Comparison of ENCODE assay signal across 8 cellular contexts in genomic region chr16:21513337-21513741, GRCh38.
DNase-seq lines count a peak whose midpoint lies in the region; ATAC-seq and TF ChIP-seq lines count a peak whose summit lies in the region.
"Not testable (repeated sequence)": the region's sequence is repeated elsewhere in the genome, so short reads cannot be mapped to it uniquely, and the experiment has no call there.

No MANE protein-coding gene starts in this region.

- H3K9me3 ChIP-seq in Karpas-422 (ENCODE audit: low read length); WERI-Rb-1 (ENCODE audit: severe bottlenecking); esophagus squamous epithelium; left lung; tibial nerve: not testable (repeated sequence)

- CTCF ChIA-PET in Calu3 (lab: Charles Lee): not testable (repeated sequence)

- not testable (repeated sequence) for ATAC-seq in left lung

- peaks cover 76% of the 10 kb centered on the region for H3K36me3 Mint-ChIP-seq in Calu3 (ENCODE audit: insufficient read depth, unreplicated experiment)

- peaks cover 71% of the 10 kb centered on the region for H4K20me1 ChIP-seq in Karpas-422 (ENCODE audit: insufficient read depth, low read depth, low read length)

- not testable (repeated sequence) for H3K9me2 ChIP-seq in Karpas-422 (replicated peaks; ENCODE audit: insufficient read depth, low read length)

- TF ChIP-seq EP300 in tibial nerve (IDR thresholded peaks at IDR 0.05): not testable (repeated sequence)

- BruUV-seq in Calu3 (replicated peaks; lab: Mats Ljungman, UMichigan): not testable (repeated sequence)

- TF ChIP-seq CTCF in Calu3 (IDR thresholded peaks at IDR 0.05; ENCODE audit: unreplicated experiment); WERI-Rb-1 (IDR thresholded peaks at IDR 0.05; ENCODE audit: low read depth, low read length); esophagus squamous epithelium (IDR thresholded peaks at IDR 0.05); left lung (IDR thresholded peaks at IDR 0.05); tibial nerve (IDR thresholded peaks at IDR 0.05): not testable (repeated sequence)

- peak overlapping the region; percentile 57 for H3K4me3 Mint-ChIP-seq in Calu3 (ENCODE audit: low read depth, unreplicated experiment)

- not testable (repeated sequence) for H3K27me3 ChIP-seq in Karpas-422 (ENCODE audit: low read length); WERI-Rb-1 (ENCODE audit: insufficient read depth, low read depth, severe bottlenecking); esophagus squamous epithelium; left lung; rectal smooth muscle tissue (ENCODE audit: control insufficient read depth, insufficient read depth, low read length); tibial nerve

- not testable (repeated sequence) for H3K27me3 Mint-ChIP-seq in Calu3 (ENCODE audit: unreplicated experiment)

- H3K79me2 ChIP-seq in Karpas-422 (ENCODE audit: low read length): peaks cover 93% of the 10 kb centered on the region

- H3K27ac Mint-ChIP-seq in Calu3 (ENCODE audit: unreplicated experiment): peak overlapping the region; percentile 54

- not testable (repeated sequence) for DNase-seq in Calu3; esophagus squamous epithelium (lab: John Stamatoyannopoulos, UW); tibial nerve (ENCODE audit: low spot score in 2 of 2)
- peak; percentile 42 for DNase-seq in Karpas-422
- peak; percentile 39 for DNase-seq in WERI-Rb-1
- peak; percentile 35 to 72 for DNase-seq in left lung

- H3K27ac ChIP-seq in Karpas-422 (ENCODE audit: low read length): peak overlapping the region; percentile 21
- peak overlapping the region; percentile 47 for H3K27ac ChIP-seq in WERI-Rb-1
- peak overlapping the region; percentile 24 for H3K27ac ChIP-seq in angular gyrus (ENCODE audit: low read depth, low read length)
- H3K27ac ChIP-seq in esophagus squamous epithelium: peak overlapping the region; percentile 30 to 87 (median 84)
- H3K27ac ChIP-seq in left lung: not testable (repeated sequence)
- peak overlapping the region; percentile 92 for H3K27ac ChIP-seq in rectal smooth muscle tissue (ENCODE audit: low read depth, low read length)
- H3K27ac ChIP-seq in tibial nerve: peak overlapping the region in 3 of 4 donors; percentile 52 to 80 (median 66)

- not testable (repeated sequence) for H3K4me2 ChIP-seq in Karpas-422 (ENCODE audit: low read depth, low read length, poor library complexity, severe bottlenecking)

- not testable (repeated sequence) for H3K4me3 ChIP-seq in Karpas-422 (ENCODE audit: low read length); WERI-Rb-1 (ENCODE audit: low read depth, low read length); left lung; tibial nerve
- H3K4me3 ChIP-seq in esophagus squamous epithelium (peak overlapping the region in 1 of 4 donors; percentile 12), rectal smooth muscle tissue (ENCODE audit: low read length) (peak overlapping the region; percentile 32)

- H3K4me1 Mint-ChIP-seq in Calu3 (ENCODE audit: low read depth, unreplicated experiment): peaks cover 62% of the 10 kb centered on the region

- 9 to 28% methylated on average over 8 to 9 of the region's 9 CpGs for WGBS in esophagus squamous epithelium, 2 donors
- WGBS in tibial nerve, 2 donors: 40 to 49% methylated on average over 8 to 9 of the region's 9 CpGs

- H3K9ac ChIP-seq in Karpas-422 (ENCODE audit: low read length); rectal smooth muscle tissue (ENCODE audit: low read length): not testable (repeated sequence)

- TF ChIP-seq POLR2A in esophagus squamous epithelium (IDR thresholded peaks at IDR 0.05); tibial nerve (IDR thresholded peaks at IDR 0.05): not testable (repeated sequence)

- H2AFZ ChIP-seq in Karpas-422 (ENCODE audit: low read length): not testable (repeated sequence)

- not testable (repeated sequence) for H3K9me3 Mint-ChIP-seq in Calu3 (ENCODE audit: low read depth, unreplicated experiment)

- H3K36me3 ChIP-seq in Karpas-422 (ENCODE audit: insufficient read depth, low read length); esophagus squamous epithelium; rectal smooth muscle tissue (ENCODE audit: control insufficient read depth, insufficient read depth, low read length); tibial nerve: not testable (repeated sequence)
- H3K36me3 ChIP-seq in WERI-Rb-1 (peaks cover 20% of the 10 kb centered on the region), left lung (peaks cover 0 to 36% of the 10 kb centered on the region in 2 donors)

- intact Hi-C loops in Calu3 (cut with micrococcal nuclease; ENCODE audit: unreplicated experiment); esophagus squamous epithelium (cut with DNase I); left lung (cut with DNase I): not testable (repeated sequence)

- peaks cover 84% of the 10 kb centered on the region for H3K4me1 ChIP-seq in Karpas-422 (ENCODE audit: low read length)
- peaks cover 44 to 99% (median 88%) of the 10 kb centered on the region in 3 donors for H3K4me1 ChIP-seq in esophagus squamous epithelium
- peaks cover 24 to 94% of the 10 kb centered on the region in 2 donors for H3K4me1 ChIP-seq in left lung
- peaks cover 43% of the 10 kb centered on the region for H3K4me1 ChIP-seq in rectal smooth muscle tissue (ENCODE audit: control insufficient read depth, insufficient read depth, low read length)
- H3K4me1 ChIP-seq in tibial nerve: peaks cover 0 to 95% (median 63%) of the 10 kb centered on the region in 4 donors
